In genomic region chr13:33678906-33679657, GRCh38 we compare ENCODE assay signal across 8 cellular contexts.
DNase-seq lines count a peak whose midpoint lies in the region; ATAC-seq, FAIRE-seq and TF ChIP-seq lines count a peak whose summit lies in the region.

No MANE protein-coding gene starts in this region.

- TF ChIP-seq POLR2A in GM12891 (IDR thresholded peaks at IDR 0.05; ENCODE audit: low read depth, low read length) = peak; percentile 92

- no TSS peak for BruUV-seq in A673 (replicated peaks; lab: Mats Ljungman, UMichigan)

- POLR2A ChIA-PET in A673 (lab: Charles Lee; ENCODE audit: low non-redundant PET) = no interaction called here

- H3K4me3 ChIP-seq in H7 (ENCODE audit: insufficient read depth, low read depth, low read length) (no peak overlapping the region), A673 (ENCODE audit: low read depth, low read length, poor library complexity, severe bottlenecking) (no peak overlapping the region)

- ATAC-seq in sciatic nerve = peak; percentile 82

- H3K4me1 Mint-ChIP-seq in mesothelial cell of epicardium = peaks cover 19% of the 10 kb centered on the region

- peak; percentile 57 for DNase-seq in GM12891 (ENCODE audit: insufficient read length, low spot score)
- DNase-seq in H7 = peak; percentile 19
- DNase-seq in NCI-H146 treated with DMSO at 0.1 percent for 48 hours (lab: John Stamatoyannopoulos, UW; ENCODE audit: unreplicated experiment) = peak; percentile 13
- peak; percentile 52 for DNase-seq in activated T-cell treated with anti-CD3 and anti-CD28 coated beads for 4 hours
- DNase-seq in glomerular visceral epithelial cell (ENCODE audit: extremely low spot score) = peak; percentile 87
- peak; percentile 81 for DNase-seq in sciatic nerve (ENCODE audit: low spot score)
- DNase-seq in A673 (ENCODE audit: low spot score) = no peak
- no peak for DNase-seq in mesothelial cell of epicardium (ENCODE audit: low spot score in 2 of 2, unreplicated experiment in 2 of 2)

- intact Hi-C loops in sciatic nerve (cut with DNase I) (no loop called here), A673 (cut with micrococcal nuclease; ENCODE audit: unreplicated experiment) (no loop called here)

- no peaks in the 10 kb centered on the region for H3K9me3 Mint-ChIP-seq in mesothelial cell of epicardium

- CTCF ChIA-PET in A673 (lab: Charles Lee) = interaction anchor here (1.5 kb wide), 1 partner anchor 45 kb away, joined by 4 read pairs; no protein-coding TSS in a partner anchor

- FAIRE-seq in GM12891 (lab: Jason Lieb, UNC) = peak; percentile 92

- H3K27ac Mint-ChIP-seq in mesothelial cell of epicardium = no peak overlapping the region

- H3K9me3 ChIP-seq in A673 (ENCODE audit: low read depth, low read length, poor library complexity, severe bottlenecking) = no peaks in the 10 kb centered on the region

- H3K27ac ChIP-seq in A673 (ENCODE audit: low read depth, low read length, poor library complexity, severe bottlenecking) = no peak overlapping the region

- no peaks in the 10 kb centered on the region for H3K4me1 ChIP-seq in A673 (ENCODE audit: insufficient read depth, low read length, poor library complexity, severe bottlenecking)

- no peak overlapping the region for H3K4me3 Mint-ChIP-seq in mesothelial cell of epicardium

- H3K36me3 Mint-ChIP-seq in mesothelial cell of epicardium = no peaks in the 10 kb centered on the region

- no peaks in the 10 kb centered on the region for H3K27me3 Mint-ChIP-seq in mesothelial cell of epicardium (ENCODE audit: low read depth)

- H3K36me3 ChIP-seq in H7 (replicated peaks; ENCODE audit: control insufficient read depth, insufficient read depth, low read length) (no peaks in the 10 kb centered on the region), A673 (ENCODE audit: insufficient read depth, low read length, poor library complexity, severe bottlenecking) (no peaks in the 10 kb centered on the region)

- H3K27me3 ChIP-seq in H7 (ENCODE audit: control insufficient read depth, insufficient read depth, low read length) = no peaks in the 10 kb centered on the region
- no peaks in the 10 kb centered on the region for H3K27me3 ChIP-seq in A673 (replicated peaks; ENCODE audit: insufficient read depth, low read depth, low read length, poor library complexity)

- no peak for TF ChIP-seq CTCF in A673 (conservative IDR thresholded peaks at IDR 0.05; ENCODE audit: low read depth, low read length)
- TF ChIP-seq CTCF in mesothelial cell of epicardium (IDR thresholded peaks at IDR 0.05; ENCODE audit: unreplicated experiment) = no peak

TF ChIP-seq in GM12891, 5 proteins besides CTCF, POLR2A, EP300 and RAD21:
- TF ChIP-seq PAX5 (IDR thresholded peaks at IDR 0.05; ENCODE audit: insufficient read depth, low read length, severe bottlenecking) = peak; percentile 14
- peak; percentile 96 for TF ChIP-seq POLR2AphosphoS5 (IDR thresholded peaks at IDR 0.05; ENCODE audit: low read depth, low read length)
- TF ChIP-seq SPI1 (IDR thresholded peaks at IDR 0.05; ENCODE audit: low read depth, low read length) = peak; percentile 26; the same call in 1 of the 2 replicates
- TF ChIP-seq POU2F2 (IDR thresholded peaks at IDR 0.05; ENCODE audit: low read depth, low read length) = peak; percentile 96
- TF ChIP-seq TAF1 (IDR thresholded peaks at IDR 0.05; ENCODE audit: low read depth, low read length) = peak; percentile 84

Comparison
In these comparisons a context has a peak if more than half of its experiments do, and no peak if none do; other contexts are left out.
1. DNase-seq: peak in GM12891 (single experiment), H7 (single experiment), NCI-H146 treated with DMSO at 0.1 percent for 48 hours (single experiment), activated T-cell treated with anti-CD3 and anti-CD28 coated beads for 4 hours (single experiment), glomerular visceral epithelial cell (single experiment) and sciatic nerve (single experiment); none in A673 (single experiment) and mesothelial cell of epicardium (0 of 2).